In genomic region chr15:96358006-96358794, GRCh38 we compare ENCODE assay signal across 10 cellular contexts. TPM values are rescaled to one million over a fixed set of nuclear protein-coding genes. Genes with fewer than 3 reads are reported as not detected.
A peak's percentile ranks its signal among the peaks of the same experiment; 100 is the strongest.
DNase-seq lines count a peak whose midpoint lies in the region; ATAC-seq and TF ChIP-seq lines count a peak whose summit lies in the region.
"Had no signal": no experiment of that assay in that cellular context is flagged by ENCODE, and none has a peak within 500 bp of the region (broad histone marks: within the 10 kb centered on the region; RNA-seq: fewer than 3 reads in every experiment).

No MANE protein-coding gene starts in this region.

- peaks cover 77% of the 10 kb centered on the region for H3F3A ChIP-seq in neural progenitor cell (ENCODE audit: low read depth)

- peaks cover 64% of the 10 kb centered on the region for H3K27me3 Mint-ChIP-seq in CD4-positive, CD25-positive, alpha-beta regulatory T cell
- H3K27me3 Mint-ChIP-seq in neural progenitor cell (ENCODE audit: insufficient read depth, low read depth) = peaks cover 51% of the 10 kb centered on the region

- no peaks in the 10 kb centered on the region for H3K36me3 ChIP-seq in CD4-positive, CD25-positive, alpha-beta regulatory T cell (ENCODE audit: control insufficient read depth, insufficient read depth, low read length)
- H3K36me3 ChIP-seq in KMS-11 (ENCODE audit: insufficient read depth) (no peaks in the 10 kb centered on the region), duodenal mucosa (ENCODE audit: control insufficient read depth in 1 of 2, insufficient read depth in 2 of 2, low read length in 2 of 2) (no peaks in the 10 kb centered on the region), neural progenitor cell (no peaks in the 10 kb centered on the region)

- DNase-seq in CD4-positive, CD25-positive, alpha-beta regulatory T cell = no peak
- DNase-seq in neural progenitor cell (ENCODE audit: low spot score) (peak; percentile 56), DMS 273 treated with DMSO at 0.1 percent for 48 hours (lab: John Stamatoyannopoulos, UW) (no peak), NCI-H2196 treated with DMSO at 0.1 percent for 48 hours (lab: John Stamatoyannopoulos, UW; ENCODE audit: unreplicated experiment) (no peak), islet precursor cell (no peak)
- DNase-seq: NCI-H1048 had no signal

- TF ChIP-seq CTCF in KMS-11 (conservative IDR thresholded peaks at IDR 0.05; ENCODE audit: low read depth, low read length) = no peak
- TF ChIP-seq CTCF in neural progenitor cell (IDR thresholded peaks at IDR 0.05) = no peak

- H3K9me3 Mint-ChIP-seq in CD4-positive, CD25-positive, alpha-beta regulatory T cell = peaks cover 0 to 10% (median 0%) of the 10 kb centered on the region in 7 donors
- no peaks in the 10 kb centered on the region for H3K9me3 Mint-ChIP-seq in neural progenitor cell

- H3K9me3 ChIP-seq in CD4-positive, CD25-positive, alpha-beta regulatory T cell (ENCODE audit: control insufficient read depth in 2 of 2, low read length in 2 of 2) = peaks cover 4 to 6% of the 10 kb centered on the region in 2 experiments
- H3K9me3 ChIP-seq in duodenal mucosa (ENCODE audit: control insufficient read depth in 1 of 2, low read length in 2 of 2) (no peaks in the 10 kb centered on the region), neural progenitor cell (ENCODE audit: low read depth) (no peaks in the 10 kb centered on the region)

- peak overlapping the region in 1 of 3 donors; percentile 32 for H3K27ac Mint-ChIP-seq in CD4-positive, CD25-positive, alpha-beta regulatory T cell
- H3K27ac Mint-ChIP-seq in neural progenitor cell = no peak overlapping the region

- H3K4me1 ChIP-seq in CD4-positive, CD25-positive, alpha-beta regulatory T cell (ENCODE audit: control insufficient read depth, insufficient read depth, low read length, poor library complexity, severe bottlenecking) = peaks cover 25% of the 10 kb centered on the region
- H3K4me1 ChIP-seq in KMS-11 (ENCODE audit: low read depth, poor library complexity, severe bottlenecking) (peaks cover 13% of the 10 kb centered on the region), duodenal mucosa (ENCODE audit: control insufficient read depth in 1 of 2, insufficient read depth in 2 of 2, low read length in 2 of 2) (peaks cover 3 to 11% of the 10 kb centered on the region in 2 donors), neural progenitor cell (peaks cover 80% of the 10 kb centered on the region)
- H3K4me1 ChIP-seq: parathyroid adenoma had no signal

- peaks cover 3% of the 10 kb centered on the region for H3K36me3 Mint-ChIP-seq in CD4-positive, CD25-positive, alpha-beta regulatory T cell
- H3K36me3 Mint-ChIP-seq in neural progenitor cell = no peaks in the 10 kb centered on the region

- H3K4me1 Mint-ChIP-seq in CD4-positive, CD25-positive, alpha-beta regulatory T cell = peaks cover 4 to 39% (median 14%) of the 10 kb centered on the region in 4 donors
- H3K4me1 Mint-ChIP-seq in neural progenitor cell = peaks cover 65% of the 10 kb centered on the region

- H3K4me2 ChIP-seq in KMS-11 (peak overlapping the region; percentile 85), neural progenitor cell (peak overlapping the region; percentile 98)

- H3K79me2 ChIP-seq in KMS-11 (ENCODE audit: insufficient read depth, low read depth) = no peaks in the 10 kb centered on the region
- peaks cover 30% of the 10 kb centered on the region for H3K79me2 ChIP-seq in neural progenitor cell (ENCODE audit: low read depth)

- H3K4me3 Mint-ChIP-seq in CD4-positive, CD25-positive, alpha-beta regulatory T cell = peak overlapping the region; percentile 70 to 90 (median 79)
- H3K4me3 Mint-ChIP-seq in neural progenitor cell = peak overlapping the region; percentile 84

- no peak for ATAC-seq in CD4-positive, CD25-positive, alpha-beta regulatory T cell (ENCODE audit: low read depth in 2 of 2)
- no peak for ATAC-seq in HG03196 (IDR thresholded peaks at IDR 0.05; ENCODE audit: unreplicated experiment)

- peak overlapping the region; percentile 30; the same call in 1 of the 2 replicates for H2AFZ ChIP-seq in KMS-11 (ENCODE audit: low read depth)
- H2AFZ ChIP-seq in neural progenitor cell (replicated peaks) = no peak overlapping the region
- H2AFZ ChIP-seq: parathyroid adenoma had no signal

- H4K20me1 ChIP-seq in KMS-11 (ENCODE audit: insufficient read depth) = no peaks in the 10 kb centered on the region
- peaks cover 29% of the 10 kb centered on the region for H4K20me1 ChIP-seq in neural progenitor cell (ENCODE audit: low read depth)

- H3K27ac ChIP-seq in CD4-positive, CD25-positive, alpha-beta regulatory T cell (ENCODE audit: insufficient read depth, low read length, poor library complexity, severe bottlenecking) = no peak overlapping the region
- no peak overlapping the region for H3K27ac ChIP-seq in KMS-11
- H3K27ac ChIP-seq in duodenal mucosa (ENCODE audit: low read depth, low read length) = no peak overlapping the region
- H3K27ac ChIP-seq in neural progenitor cell = no peak overlapping the region
- H3K27ac ChIP-seq: parathyroid adenoma had no signal

- H3K27me3 ChIP-seq in CD4-positive, CD25-positive, alpha-beta regulatory T cell (ENCODE audit: control insufficient read depth, insufficient read depth, low read length) = peaks cover 51% of the 10 kb centered on the region
- H3K27me3 ChIP-seq in KMS-11 (ENCODE audit: insufficient read depth, low read depth) (peaks cover 6% of the 10 kb centered on the region; the same call in 1 of the 2 replicates), duodenal mucosa (ENCODE audit: control insufficient read depth in 1 of 2, insufficient read depth in 2 of 2, low read length in 2 of 2) (peaks cover 68 to 91% of the 10 kb centered on the region in 2 donors), neural progenitor cell (peaks cover 96% of the 10 kb centered on the region)

- peak overlapping the region; percentile 81 for H3K4me3 ChIP-seq in CD4-positive, CD25-positive, alpha-beta regulatory T cell (ENCODE audit: low read depth, low read length)
- H3K4me3 ChIP-seq in KMS-11 (IDR thresholded peaks at IDR 0.05; ENCODE audit: insufficient read depth, low read depth, low read length) = no peak overlapping the region
- H3K4me3 ChIP-seq in duodenal mucosa (ENCODE audit: low read depth in 1 of 2, low read length in 2 of 2) = peak overlapping the region; percentile 68 to 71
- peak overlapping the region; percentile 65 for H3K4me3 ChIP-seq in neural progenitor cell

- no peak overlapping the region for H3K9ac ChIP-seq in KMS-11
- H3K9ac ChIP-seq in duodenal mucosa (ENCODE audit: low read depth in 1 of 2, low read length in 2 of 2) = no peak overlapping the region
- H3K9ac ChIP-seq in neural progenitor cell = no peak overlapping the region
- H3K9ac ChIP-seq: parathyroid adenoma had no signal

RNA-seq across cellular contexts. Expression of gene NR2F2, which starts 27.7 kb away (rescaled TPM):
- not detected for total RNA-seq in CD4-positive, CD25-positive, alpha-beta regulatory T cell
- polyA plus RNA-seq in CD4-positive, CD25-positive, alpha-beta regulatory T cell = not detected
- total RNA-seq in neural progenitor cell (ENCODE audit: low replicate concordance) = 24.6 and 32.1 TPM in 2 replicates

Comparison
In these comparisons a context has a peak if more than half of its experiments do, and no peak if none do; other contexts are left out.
1. RNA of gene NR2F2, which starts 27.7 kb away (total RNA-seq): 24.6 to 32.1 TPM in neural progenitor cell; not detected in CD4-positive, CD25-positive, alpha-beta regulatory T cell (single experiment); every median in the first group is over 10 times any median in the second.